ENCODE assay signal across 31 cellular contexts in genomic region chr2:240395896-240396622, GRCh38. TPM values are rescaled to one million over a fixed set of nuclear protein-coding genes. Genes with fewer than 3 reads are reported as not detected.
DNase-seq lines count a peak whose midpoint lies in the region; ATAC-seq and TF ChIP-seq lines count a peak whose summit lies in the region.
"Had no signal": no experiment of that assay in that cellular context is flagged by ENCODE, and none has a peak within 500 bp of the region (broad histone marks: within the 10 kb centered on the region; RNA-seq: fewer than 3 reads in every experiment).

No MANE protein-coding gene starts in this region.

- no peak overlapping the region for H3K27ac ChIP-seq in osteoblast (ENCODE audit: low read depth, low read length)
- H3K27ac ChIP-seq: adrenal gland, gastroesophageal sphincter, left lung, SK-N-MC, thoracic aorta, uterus had no signal

- H3K4me3 ChIP-seq in osteoblast (ENCODE audit: insufficient read depth, low read length) = no peak overlapping the region
- H3K4me3 ChIP-seq: adrenal gland, gastroesophageal sphincter, K562, left lung, SK-N-MC, thoracic aorta, uterus had no signal

- no peaks in the 10 kb centered on the region for H3K27me3 ChIP-seq in osteoblast (ENCODE audit: insufficient read depth, low read length)
- H3K27me3 ChIP-seq: adrenal gland, uterus had no signal

- no peaks in the 10 kb centered on the region for H3K9me3 ChIP-seq in osteoblast (ENCODE audit: low read depth, low read length)
- H3K9me3 ChIP-seq: adrenal gland, gastroesophageal sphincter, left lung, thoracic aorta, uterus had no signal

- ATAC-seq in left ventricle myocardium superior (no peak), GM18870 (IDR thresholded peaks at IDR 0.05; ENCODE audit: unreplicated experiment) (no peak)
- ATAC-seq: activated CD8-positive, alpha-beta memory T cell treated with anti-CD3 and anti-CD28 coated beads, Interleukin-2, amount 10 ng/mL, durations not matched to agents 7 days and 5 days; activated T-cell treated with anti-CD3 and anti-CD28 coated beads, Interleukin-2, amount 50 U/mL, for 72 hours; gastroesophageal sphincter; K562; left lung; naive thymus-derived CD4-positive, alpha-beta T cell had no signal

- intact Hi-C loops in left ventricle myocardium superior (cut with micrococcal nuclease) = no loop called here

- no peaks in the 10 kb centered on the region for H3K79me2 ChIP-seq in osteoblast (ENCODE audit: insufficient read depth, low read length)

- no peak for TF ChIP-seq CTCF in osteoblast (IDR thresholded peaks at IDR 0.05; ENCODE audit: extremely low read depth, low read depth, low read length)

- no peaks in the 10 kb centered on the region for H3K4me1 ChIP-seq in osteoblast (ENCODE audit: insufficient read depth, low read length)
- H3K4me1 ChIP-seq: adrenal gland, gastroesophageal sphincter, left lung, uterus had no signal

- H4K20me1 ChIP-seq in osteoblast (ENCODE audit: insufficient read depth, low read length) = no peaks in the 10 kb centered on the region

- peak; percentile 17 for DNase-seq in activated CD4-positive, CD25-positive, alpha-beta regulatory T cell treated with anti-CD3 and anti-CD28 coated beads, Interleukin-2, amount 50 U/mL, for 72 hours
- no peak for DNase-seq in activated CD4-positive, CD25-positive, alpha-beta regulatory T cell (lab: John Stamatoyannopoulos, UW)
- DNase-seq in DMS79 (lab: John Stamatoyannopoulos, UW) (peak; percentile 21), left ventricle myocardium superior (peak; percentile 18), osteoblast (ENCODE audit: insufficient read length, low spot score, missing footprints) (peak; percentile 66), A172 (ENCODE audit: low spot score) (no peak)
- no peak for DNase-seq in stimulated activated CD4-positive, alpha-beta T cell treated with anti-CD3 and anti-CD28 coated beads, Interleukin-4, amount 100 ng/mL, for 4 hours
- DNase-seq: 8988T; activated B cell treated with CpG ODN at 0.5 μM for 24 hours; activated CD8-positive, alpha-beta memory T cell treated with anti-CD3 and anti-CD28 coated beads, Interleukin-2, amount 10 ng/mL, durations not matched to agents 7 days and 5 days; activated naive CD4-positive, alpha-beta T cell treated with Interleukin-2 at 50 U/mL for 16 hours; activated T-cell treated with anti-CD3 and anti-CD28 coated beads, Interleukin-2, amount 50 U/mL, for 72 hours; Calu3; CD4-positive, CD25-positive, alpha-beta regulatory T cell; GOT3; hypothalamus; naive thymus-derived CD4-positive, alpha-beta T cell; NCI-H1092; NCI-H1694 treated with DMSO at 0.1 percent for 48 hours; NCI-H2171 treated with DMSO at 0.1 percent for 48 hours; NCI-H524 treated with DMSO at 0.1 percent for 48 hours; retina; small intestine had no signal

- H3K36me3 ChIP-seq in osteoblast (ENCODE audit: insufficient read depth, low read length) = no peaks in the 10 kb centered on the region
- H3K36me3 ChIP-seq: adrenal gland, gastroesophageal sphincter, left lung, thoracic aorta, uterus had no signal

- no peak overlapping the region for H2AFZ ChIP-seq in osteoblast (ENCODE audit: low read length)

- no peak overlapping the region for H3K4me2 ChIP-seq in osteoblast (ENCODE audit: insufficient read depth, low read length)

RNA-seq across cellular contexts. Expression of gene GPC1, which starts 39.4 kb away (rescaled TPM):
- total RNA-seq in left ventricle myocardium superior = 177 TPM
- total RNA-seq in osteoblast = 44.8 and 54.3 TPM in 2 replicates
- 182 and 198 TPM in 2 replicates for total RNA-seq in A172 (2014; rRNA removed; shearing (Covaris generic))

Comparison
In these comparisons a context has a peak if more than half of its experiments do, and no peak if none do; other contexts are left out.
1. DNase-seq: peak in activated CD4-positive, CD25-positive, alpha-beta regulatory T cell treated with anti-CD3 and anti-CD28 coated beads, Interleukin-2, amount 50 U/mL, for 72 hours (single experiment), DMS79 (single experiment), left ventricle myocardium superior (single experiment) and osteoblast (single experiment); none in activated CD4-positive, CD25-positive, alpha-beta regulatory T cell (0 of 4), A172 (single experiment) and stimulated activated CD4-positive, alpha-beta T cell treated with anti-CD3 and anti-CD28 coated beads, Interleukin-4, amount 100 ng/mL, for 4 hours (0 of 2).